8 cellular contexts compared by ENCODE assay signal in the genomic region with DNA sequence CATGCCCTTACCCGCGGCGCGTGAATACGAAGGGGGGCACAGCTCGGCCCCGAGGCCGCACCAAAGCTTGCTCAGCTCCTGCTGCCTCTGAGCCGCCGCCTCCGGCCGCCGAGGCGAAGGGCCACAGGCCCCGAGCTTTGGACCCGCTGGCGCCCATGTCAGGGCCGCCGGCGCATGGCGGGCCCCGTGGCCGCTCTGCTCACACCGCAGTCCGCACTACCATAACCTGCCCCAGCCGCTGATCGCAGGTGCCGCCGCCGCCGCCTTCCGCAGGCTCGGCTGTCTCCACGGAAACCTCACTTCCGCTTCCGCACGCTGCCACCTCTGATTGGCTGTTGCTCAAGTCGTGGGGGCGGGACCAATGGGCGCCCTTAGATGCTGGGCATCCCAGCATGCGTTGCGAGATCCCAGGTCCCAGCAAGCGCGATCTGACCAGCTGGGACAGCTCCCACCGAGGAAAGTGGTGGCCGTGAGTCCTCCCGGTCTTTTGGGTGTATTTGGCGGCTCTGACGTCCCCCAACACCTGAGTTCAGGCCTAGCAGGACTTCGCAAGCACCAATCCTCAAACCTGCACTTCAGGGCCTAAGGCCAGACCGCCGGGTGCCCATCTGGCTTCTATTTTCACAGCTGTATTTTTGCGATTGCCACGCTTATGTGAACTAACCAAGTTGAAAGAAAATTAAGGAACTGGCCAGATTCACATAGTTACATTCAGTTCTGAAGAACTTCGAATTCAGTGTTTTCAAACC. TPM values are rescaled to one million over a fixed set of nuclear protein-coding genes. Genes with fewer than 3 reads are reported as not detected.
A peak's percentile ranks its signal among the peaks of the same experiment; 100 is the strongest.
DNase-seq lines count a peak whose midpoint lies in the region; ATAC-seq and TF ChIP-seq lines count a peak whose summit lies in the region.

A gene with protein sequence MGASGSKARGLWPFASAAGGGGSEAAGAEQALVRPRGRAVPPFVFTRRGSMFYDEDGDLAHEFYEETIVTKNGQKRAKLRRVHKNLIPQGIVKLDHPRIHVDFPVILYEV (minus strand): TSS at position 281 of the 749 bp plus-strand sequence. CDS start 124 bp downstream, at position 157.

- DNase-seq in AG04450 (ENCODE audit: low read depth, low spot score): peak; percentile 82
- peak; percentile 77 for DNase-seq in NCI-H345 treated with DMSO at 0.1 percent for 48 hours (lab: John Stamatoyannopoulos, UW; ENCODE audit: unreplicated experiment)
- peak; percentile 83 to 90 (median 86) for DNase-seq in activated CD4-positive, CD25-positive, alpha-beta regulatory T cell (lab: John Stamatoyannopoulos, UW)
- DNase-seq in central memory CD4-positive, alpha-beta T cell: peak; percentile 91
- DNase-seq in islet precursor cell: peak; percentile 98
- peak; percentile 91 to 96 (median 92) for DNase-seq in stimulated activated CD4-positive, alpha-beta T cell treated with anti-CD3 and anti-CD28 coated beads, Interleukin-12 subunit alpha, Interleukin-12 subunit beta, amount 100 ng/mL, for 48 hours (ENCODE audit: low read depth in 2 of 3, low spot score in 1 of 3)

- peak; percentile 85 for ATAC-seq in GM18909 (IDR thresholded peaks at IDR 0.05; ENCODE audit: poor library complexity, unreplicated experiment)
- peak; percentile 90 for ATAC-seq in HG03175 (IDR thresholded peaks at IDR 0.05; ENCODE audit: unreplicated experiment)

- H3K27me3 ChIP-seq in AG04450 (ENCODE audit: control insufficient read depth, insufficient read depth, low read length): no peaks in the 10 kb centered on the region

- POLR2A ChIA-PET in AG04450 (lab: Yijun Ruan, JAX): interaction anchor here (0.6 to 2.2 kb wide), 5 partner anchors 8 to 44 kb away, joined by 4 to 22 read pairs (median 7); a partner anchor contains a TSS

- H3K9me3 ChIP-seq in AG04450 (ENCODE audit: control insufficient read depth, insufficient read depth, low read length): no peaks in the 10 kb centered on the region; the same call in 1 of the 2 replicates

- peak within 1 kb of the TSS; percentile 73 for H3K27ac ChIP-seq in AG04450 (ENCODE audit: low read depth, low read length)

- no peak for TF ChIP-seq CTCF in AG04450 (IDR thresholded peaks at IDR 0.05; ENCODE audit: low read depth, low read length)

- CTCF ChIA-PET in AG04450 (lab: Charles Lee): interaction anchor here (0.7 to 0.8 kb wide), 2 partner anchors 19 to 771 kb away, joined by 3 to 4 read pairs; no protein-coding TSS in a partner anchor

- peak within 1 kb of the TSS; percentile 87 for H3K4me3 ChIP-seq in AG04450 (ENCODE audit: low read depth, low read length)

RNA-seq across cellular contexts. Expression of the gene that starts here (rescaled TPM):
- 25.3 and 28.1 TPM in 2 replicates for polyA plus RNA-seq in AG04450 (2011; rRNA removed)
- 12.1 and 16.6 TPM in 2 replicates for polyA minus RNA-seq in AG04450 (2011; rRNA and poly(A)+ RNA removed)

Comparison
In these comparisons a context has a peak if more than half of its experiments do, and no peak if none do; other contexts are left out.
1. Peak in every context shown above with its lines: DNase-seq, ATAC-seq, H3K4me3 ChIP-seq and H3K27ac ChIP-seq.